36 cellular contexts compared by ENCODE assay signal in the genomic region with DNA sequence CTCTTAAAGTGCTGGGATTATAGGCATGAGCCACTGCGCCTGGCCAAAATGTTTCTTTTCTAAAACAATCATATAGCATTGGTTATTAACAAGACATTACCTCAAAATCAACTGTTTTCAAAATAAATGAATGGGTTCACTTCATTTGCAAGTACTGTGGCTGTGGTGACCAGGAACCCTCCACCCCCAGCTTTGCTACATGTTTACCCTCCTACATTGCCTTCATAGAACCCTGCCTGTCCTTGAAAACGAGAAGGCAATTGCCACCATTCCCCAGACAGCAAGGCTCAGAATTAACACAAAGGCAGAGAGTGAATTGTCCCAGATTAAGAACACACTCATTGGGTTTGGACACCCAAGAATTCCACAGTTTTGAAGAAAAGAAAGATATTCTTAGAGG.
"Had no signal": no experiment of that assay in that cellular context is flagged by ENCODE, and none has a peak within 500 bp of the region (broad histone marks: within the 10 kb centered on the region; RNA-seq: fewer than 3 reads in every experiment).

No MANE protein-coding gene starts in this region.

- FAIRE-seq: astrocyte, TTC549 had no signal

- DNase-seq: activated B cell treated with CpG ODN at 0.5 μM for 24 hours; activated CD4-positive, alpha-beta memory T cell treated with anti-CD3 and anti-CD28 coated beads for 36 hours; activated CD4-positive, alpha-beta T cell treated with anti-CD3 and anti-CD28 coated beads for 4 hours; activated CD4-positive, alpha-beta T cell treated with anti-CD3 and anti-CD28 coated beads, Interleukin-2, amount 10 ng/mL, durations not matched to agents 24 days and 14 days; activated CD4-positive, alpha-beta T cell treated with anti-CD3 and anti-CD28 coated beads, Interleukin-2, amount 50 U/mL, for 1 hour; activated CD4-positive, alpha-beta T cell treated with anti-CD3 and anti-CD28 coated beads, Interleukin-2, amount 50 U/mL, for 4 hours; activated CD4-positive, CD25-positive, alpha-beta regulatory T cell treated with anti-CD3 and anti-CD28 coated beads, Interleukin-2, amount 50 U/mL, for 72 hours; activated CD8-positive, alpha-beta memory T cell treated with anti-CD3 and anti-CD28 coated beads, Interleukin-2, amount 50 U/mL, for 4 hours; activated CD8-positive, alpha-beta T cell treated with anti-CD3 and anti-CD28 coated beads for 36 hours; activated effector memory CD4-positive, alpha-beta T cell treated with anti-CD3 and anti-CD28 coated beads, Interleukin-2, amount 50 U/mL, for 16 hours; activated gamma-delta T cell treated with Interleukin-2 at 50 U/mL for 16 hours; activated naive CD4-positive, alpha-beta T cell; activated naive CD4-positive, alpha-beta T cell treated with anti-CD3 and anti-CD28 coated beads for 36 hours; activated naive CD4-positive, alpha-beta T cell treated with anti-CD3 and anti-CD28 coated beads, Interleukin-2, amount 50 U/mL, for 16 hours; activated naive CD8-positive, alpha-beta T cell treated with anti-CD3 and anti-CD28 coated beads for 36 hours; activated T-cell treated with anti-CD3 and anti-CD28 coated beads for 4 hours; activated T-cell treated with anti-CD3 and anti-CD28 coated beads, Interleukin-2, amount 50 U/mL, for 1 hour; activated T-cell treated with anti-CD3 and anti-CD28 coated beads, Interleukin-2, amount 50 U/mL, for 4 hours; activated T-cell treated with anti-CD3 and anti-CD28 coated beads, Interleukin-2, amount 50 U/mL, for 72 hours; adrenal gland; amniotic stem cell; aorta; body of pancreas; brain microvascular endothelial cell; central memory CD4-positive, alpha-beta T cell; T-helper 2 cell; T-helper 9 cell had no signal

- H3K4me3 Mint-ChIP-seq: activated B cell treated with CpG ODN at 0.5 μM for 24 hours; activated CD4-positive, alpha-beta memory T cell treated with anti-CD3 and anti-CD28 coated beads for 36 hours; activated CD4-positive, alpha-beta T cell treated with anti-CD3 and anti-CD28 coated beads, Interleukin-2, amount 10 ng/mL, durations not matched to agents 24 days and 14 days; activated CD8-positive, alpha-beta T cell treated with anti-CD3 and anti-CD28 coated beads for 36 hours; activated naive CD4-positive, alpha-beta T cell treated with anti-CD3 and anti-CD28 coated beads for 36 hours; activated naive CD8-positive, alpha-beta T cell treated with anti-CD3 and anti-CD28 coated beads for 36 hours; activated T-cell treated with anti-CD3 and anti-CD28 coated beads, Interleukin-2, amount 50 U/mL, for 4 hours; activated T-cell treated with anti-CD3 and anti-CD28 coated beads, Interleukin-2, amount 50 U/mL, for 72 hours; activated T-helper 1 cell treated with anti-CD3 and anti-CD28 coated beads, Interleukin-12 subunit alpha, Interleukin-12 subunit beta, Interleukin-2, Interleukin-4 antibody, amounts not matched to agents 30 ng/mL and 10 ng/mL and 1 ng/mL, durations not matched to agents 14 hours and 24 hours and 36 hours; activated T-helper 17 cell treated with anti-CD3 and anti-CD28 coated beads, Interleukin-2, amount 50 U/mL, for 72 hours; T-helper 1 cell treated with Interleukin-12 subunit alpha and Interleukin-12 subunit beta and Interleukin-4 antibody, amounts not matched to agents 30 μg/mL and 1 μg/mL, for 36 hours; T-helper 2 cell treated with Interferon-gamma antibody and Interleukin-4, amounts not matched to agents 5 μg/mL and 100 μg/mL, for 36 hours had no signal

- H3K27me3 ChIP-seq: adrenal gland, body of pancreas, brain microvascular endothelial cell, breast epithelium had no signal

- H3K36me3 Mint-ChIP-seq: activated CD4-positive, alpha-beta memory T cell treated with anti-CD3 and anti-CD28 coated beads for 36 hours; activated naive CD4-positive, alpha-beta T cell treated with anti-CD3 and anti-CD28 coated beads, Interleukin-2, amount 50 U/mL, for 72 hours; activated naive CD8-positive, alpha-beta T cell treated with anti-CD3 and anti-CD28 coated beads for 36 hours had no signal

- H3K27me3 Mint-ChIP-seq: activated CD4-positive, alpha-beta memory T cell treated with anti-CD3 and anti-CD28 coated beads for 36 hours; activated CD8-positive, alpha-beta T cell treated with anti-CD3 and anti-CD28 coated beads for 36 hours; activated T-helper 17 cell treated with anti-CD3 and anti-CD28 coated beads, Interleukin-2, amount 50 U/mL, for 72 hours had no signal

- ATAC-seq: activated CD8-positive, alpha-beta T cell treated with anti-CD3 and anti-CD28 coated beads for 36 hours; activated naive CD4-positive, alpha-beta T cell treated with anti-CD3 and anti-CD28 coated beads, Interleukin-2, amount 50 U/mL, for 72 hours; activated T-cell treated with anti-CD3 and anti-CD28 coated beads, Interleukin-2, amount 50 U/mL, for 4 hours; activated T-cell treated with anti-CD3 and anti-CD28 coated beads, Interleukin-2, amount 50 U/mL, for 72 hours; activated T-helper 17 cell treated with anti-CD3 and anti-CD28 coated beads, Interleukin-2, amount 50 U/mL, for 72 hours; body of pancreas had no signal

- H3K4me1 ChIP-seq: body of pancreas, breast epithelium had no signal

- H3K9me3 Mint-ChIP-seq: activated B cell treated with CpG ODN at 0.5 μM for 24 hours; activated CD4-positive, alpha-beta memory T cell treated with anti-CD3 and anti-CD28 coated beads for 36 hours; activated naive CD4-positive, alpha-beta T cell treated with anti-CD3 and anti-CD28 coated beads for 36 hours; activated naive CD8-positive, alpha-beta T cell treated with anti-CD3 and anti-CD28 coated beads for 36 hours; activated T-cell treated with anti-CD3 and anti-CD28 coated beads, Interleukin-2, amount 50 U/mL, for 4 hours; activated T-helper 17 cell treated with anti-CD3 and anti-CD28 coated beads, Interleukin-2, amount 50 U/mL, for 72 hours; T-helper 2 cell treated with Interferon-gamma antibody and Interleukin-4, amounts not matched to agents 5 μg/mL and 100 μg/mL, for 36 hours had no signal

- H3K36me3 ChIP-seq: adrenal gland, brain microvascular endothelial cell, breast epithelium had no signal

- H3K27ac ChIP-seq: adrenal gland, body of pancreas, brain microvascular endothelial cell, breast epithelium, VCaP had no signal

- H3K4me1 Mint-ChIP-seq: activated B cell treated with CpG ODN at 0.5 μM for 24 hours; activated T-helper 17 cell treated with anti-CD3 and anti-CD28 coated beads, Interleukin-2, amount 50 U/mL, for 72 hours had no signal

- H3K4me3 ChIP-seq: adrenal gland, body of pancreas, breast epithelium had no signal

- H3K9me3 ChIP-seq: adrenal gland, body of pancreas, breast epithelium had no signal

- H3K27ac Mint-ChIP-seq: activated B cell treated with CpG ODN at 0.5 μM for 24 hours; activated CD4-positive, alpha-beta memory T cell treated with anti-CD3 and anti-CD28 coated beads for 36 hours; activated CD4-positive, alpha-beta T cell treated with anti-CD3 and anti-CD28 coated beads, Interleukin-2, amount 10 ng/mL, durations not matched to agents 24 days and 14 days; activated CD8-positive, alpha-beta T cell treated with anti-CD3 and anti-CD28 coated beads for 36 hours; activated naive CD4-positive, alpha-beta T cell treated with anti-CD3 and anti-CD28 coated beads for 36 hours; activated naive CD4-positive, alpha-beta T cell treated with anti-CD3 and anti-CD28 coated beads, Interleukin-2, amount 50 U/mL, for 72 hours; activated naive CD8-positive, alpha-beta T cell treated with anti-CD3 and anti-CD28 coated beads for 36 hours; activated T-cell treated with anti-CD3 and anti-CD28 coated beads, Interleukin-2, amount 50 U/mL, for 72 hours; activated T-helper 1 cell treated with anti-CD3 and anti-CD28 coated beads, Interleukin-12 subunit alpha, Interleukin-12 subunit beta, Interleukin-2, Interleukin-4 antibody, amounts not matched to agents 30 ng/mL and 10 ng/mL and 1 ng/mL, durations not matched to agents 14 hours and 24 hours and 36 hours; activated T-helper 17 cell treated with anti-CD3 and anti-CD28 coated beads, Interleukin-2, amount 50 U/mL, for 72 hours; T-helper 1 cell treated with Interleukin-12 subunit alpha and Interleukin-12 subunit beta and Interleukin-4 antibody, amounts not matched to agents 30 μg/mL and 1 μg/mL, for 36 hours; T-helper 2 cell treated with Interferon-gamma antibody and Interleukin-4, amounts not matched to agents 5 μg/mL and 100 μg/mL, for 36 hours had no signal
